ENCODE assay signal across 30 cellular contexts in genomic region chr14:21714318-21714929, GRCh38. TPM values are rescaled to one million over a fixed set of nuclear protein-coding genes. Genes with fewer than 3 reads are reported as not detected.
DNase-seq lines count a peak whose midpoint lies in the region; ATAC-seq and TF ChIP-seq lines count a peak whose summit lies in the region.
"Had no signal": no experiment of that assay in that cellular context is flagged by ENCODE, and none has a peak within 500 bp of the region (broad histone marks: within the 10 kb centered on the region; RNA-seq: fewer than 3 reads in every experiment).

No MANE protein-coding gene starts in this region.

- H3K4me1 ChIP-seq in upper lobe of left lung = no peaks in the 10 kb centered on the region
- H3K4me1 ChIP-seq: heart right ventricle, SJCRH30 had no signal

- ATAC-seq in stimulated activated effector memory CD8-positive, alpha-beta T cell treated with anti-CD3 and anti-CD28 coated beads, Interleukin-12 subunit alpha, Interleukin-12 subunit beta, amount 100 ng/mL, for 72 hours = no peak
- ATAC-seq in upper lobe of left lung (ENCODE audit: low FRiP score in 2 of 2) = no peak
- no peak for ATAC-seq in HG02884 (IDR thresholded peaks at IDR 0.05; ENCODE audit: unreplicated experiment)
- ATAC-seq: heart right ventricle, left ventricle myocardium superior had no signal

- no peaks in the 10 kb centered on the region for H3K36me3 ChIP-seq in upper lobe of left lung
- H3K36me3 ChIP-seq: BLaER1 treated with 17β-estradiol and CSF1 and Interleukin-3, amounts not matched to agents 10 nM and 100 nM; brain microvascular endothelial cell; heart right ventricle; SJCRH30; thoracic aorta had no signal

- H3K27me3 ChIP-seq in upper lobe of left lung = no peaks in the 10 kb centered on the region
- H3K27me3 ChIP-seq: brain microvascular endothelial cell had no signal

- no peak overlapping the region for H3K4me3 ChIP-seq in upper lobe of left lung
- H3K4me3 ChIP-seq: BLaER1 treated with 17β-estradiol and CSF1 and Interleukin-3, amounts not matched to agents 10 nM and 100 nM; GM23248; heart right ventricle; SJCRH30; skin epidermis; thoracic aorta had no signal

- no peaks in the 10 kb centered on the region for H3K4me1 Mint-ChIP-seq in T-helper 1 cell treated with Interleukin-12 subunit alpha and Interleukin-12 subunit beta and Interleukin-4 antibody, amounts not matched to agents 30 μg/mL and 1 μg/mL, for 36 hours (ENCODE audit: low read depth)
- H3K4me1 Mint-ChIP-seq in activated T-helper 2 cell treated with anti-CD3 and anti-CD28 coated beads, Interferon-gamma antibody, Interleukin-2, Interleukin-4, amounts not matched to agents 10 μg/mL and 5 μg/mL and 100 μg/mL, durations not matched to agents 14 hours and 24 hours and 36 hours (ENCODE audit: low read depth) = no peaks in the 10 kb centered on the region
- no peaks in the 10 kb centered on the region for H3K4me1 Mint-ChIP-seq in stimulated activated effector memory CD8-positive, alpha-beta T cell treated with anti-CD3 and anti-CD28 coated beads, Interleukin-12 subunit alpha, Interleukin-12 subunit beta, amount 100 ng/mL, for 72 hours

- no peak for TF ChIP-seq POLR2A in upper lobe of left lung (IDR thresholded peaks at IDR 0.05)

- no peak for TF ChIP-seq CTCF in upper lobe of left lung (IDR thresholded peaks at IDR 0.05)

- DNase-seq in T-helper 1 cell = no peak
- peak; percentile 6 for DNase-seq in stimulated activated CD4-positive, alpha-beta T cell treated with anti-CD3 and anti-CD28 coated beads, Interleukin-1b, Interleukin-23, amount 100 ng/mL, for 48 hours
- no peak for DNase-seq in stimulated activated CD4-positive, alpha-beta T cell treated with anti-CD3 and anti-CD28 coated beads, Interleukin-4, amount 100 ng/mL, for 4 hours
- DNase-seq in activated T-helper 2 cell treated with anti-CD3 and anti-CD28 coated beads, Interferon-gamma antibody, Interleukin-2, Interleukin-4, amounts not matched to agents 10 μg/mL and 5 μg/mL and 100 μg/mL, durations not matched to agents 14 hours and 24 hours and 36 hours (ENCODE audit: low spot score) = no peak
- no peak for DNase-seq in stimulated activated effector memory CD8-positive, alpha-beta T cell treated with anti-CD3 and anti-CD28 coated beads, Interleukin-12 subunit alpha, Interleukin-12 subunit beta, amount 100 ng/mL, for 72 hours (ENCODE audit: low spot score in 2 of 2)
- DNase-seq in upper lobe of left lung = no peak
- DNase-seq: activated CD4-positive, CD25-positive, alpha-beta regulatory T cell; amygdala; brain microvascular endothelial cell; GM23248; heart right ventricle; IMR-90; left ventricle myocardium superior; MV-4-11; NCI-H146; NCI-H748 treated with DMSO at 0.1 percent for 48 hours; SJCRH30; stimulated activated naive CD4-positive, alpha-beta T cell treated with Interleukin-2 at 50 U/mL for 16 hours had no signal

- peaks cover 2% of the 10 kb centered on the region for H3K36me3 Mint-ChIP-seq in T-helper 1 cell treated with Interleukin-12 subunit alpha and Interleukin-12 subunit beta and Interleukin-4 antibody, amounts not matched to agents 30 μg/mL and 1 μg/mL, for 36 hours (ENCODE audit: low read depth)
- H3K36me3 Mint-ChIP-seq in activated T-helper 2 cell treated with anti-CD3 and anti-CD28 coated beads, Interferon-gamma antibody, Interleukin-2, Interleukin-4, amounts not matched to agents 10 μg/mL and 5 μg/mL and 100 μg/mL, durations not matched to agents 14 hours and 24 hours and 36 hours (ENCODE audit: low read depth) = no peaks in the 10 kb centered on the region
- H3K36me3 Mint-ChIP-seq in stimulated activated effector memory CD8-positive, alpha-beta T cell treated with anti-CD3 and anti-CD28 coated beads, Interleukin-12 subunit alpha, Interleukin-12 subunit beta, amount 100 ng/mL, for 72 hours = no peaks in the 10 kb centered on the region

- 70 to 72% methylated on average over 6 of the region's 6 CpGs for WGBS in upper lobe of left lung, 2 donors

- intact Hi-C loops in activated T-helper 2 cell treated with anti-CD3 and anti-CD28 coated beads, Interferon-gamma antibody, Interleukin-2, Interleukin-4, amounts not matched to agents 10 μg/mL and 5 μg/mL and 100 μg/mL, durations not matched to agents 14 hours and 24 hours and 36 hours (cut with micrococcal nuclease) = no loop called here

- H3K4me3 Mint-ChIP-seq in T-helper 1 cell treated with Interleukin-12 subunit alpha and Interleukin-12 subunit beta and Interleukin-4 antibody, amounts not matched to agents 30 μg/mL and 1 μg/mL, for 36 hours = peak overlapping the region; percentile 18
- H3K4me3 Mint-ChIP-seq in activated T-helper 2 cell treated with anti-CD3 and anti-CD28 coated beads, Interferon-gamma antibody, Interleukin-2, Interleukin-4, amounts not matched to agents 10 μg/mL and 5 μg/mL and 100 μg/mL, durations not matched to agents 14 hours and 24 hours and 36 hours (ENCODE audit: low read depth) = peak overlapping the region; percentile 31
- H3K4me3 Mint-ChIP-seq in stimulated activated effector memory CD8-positive, alpha-beta T cell treated with anti-CD3 and anti-CD28 coated beads, Interleukin-12 subunit alpha, Interleukin-12 subunit beta, amount 100 ng/mL, for 72 hours = peak overlapping the region; percentile 9

- H3K27ac Mint-ChIP-seq in T-helper 1 cell treated with Interleukin-12 subunit alpha and Interleukin-12 subunit beta and Interleukin-4 antibody, amounts not matched to agents 30 μg/mL and 1 μg/mL, for 36 hours = peak overlapping the region; percentile 46
- H3K27ac Mint-ChIP-seq in activated T-helper 2 cell treated with anti-CD3 and anti-CD28 coated beads, Interferon-gamma antibody, Interleukin-2, Interleukin-4, amounts not matched to agents 10 μg/mL and 5 μg/mL and 100 μg/mL, durations not matched to agents 14 hours and 24 hours and 36 hours = no peak overlapping the region
- H3K27ac Mint-ChIP-seq in stimulated activated effector memory CD8-positive, alpha-beta T cell treated with anti-CD3 and anti-CD28 coated beads, Interleukin-12 subunit alpha, Interleukin-12 subunit beta, amount 100 ng/mL, for 72 hours = no peak overlapping the region

- no peaks in the 10 kb centered on the region for H3K9me3 Mint-ChIP-seq in T-helper 1 cell treated with Interleukin-12 subunit alpha and Interleukin-12 subunit beta and Interleukin-4 antibody, amounts not matched to agents 30 μg/mL and 1 μg/mL, for 36 hours
- no peaks in the 10 kb centered on the region for H3K9me3 Mint-ChIP-seq in activated T-helper 2 cell treated with anti-CD3 and anti-CD28 coated beads, Interferon-gamma antibody, Interleukin-2, Interleukin-4, amounts not matched to agents 10 μg/mL and 5 μg/mL and 100 μg/mL, durations not matched to agents 14 hours and 24 hours and 36 hours
- no peaks in the 10 kb centered on the region for H3K9me3 Mint-ChIP-seq in stimulated activated effector memory CD8-positive, alpha-beta T cell treated with anti-CD3 and anti-CD28 coated beads, Interleukin-12 subunit alpha, Interleukin-12 subunit beta, amount 100 ng/mL, for 72 hours

- peaks cover 38% of the 10 kb centered on the region for H3K27me3 Mint-ChIP-seq in T-helper 1 cell treated with Interleukin-12 subunit alpha and Interleukin-12 subunit beta and Interleukin-4 antibody, amounts not matched to agents 30 μg/mL and 1 μg/mL, for 36 hours (ENCODE audit: low read depth)
- H3K27me3 Mint-ChIP-seq in activated T-helper 2 cell treated with anti-CD3 and anti-CD28 coated beads, Interferon-gamma antibody, Interleukin-2, Interleukin-4, amounts not matched to agents 10 μg/mL and 5 μg/mL and 100 μg/mL, durations not matched to agents 14 hours and 24 hours and 36 hours (ENCODE audit: low read depth) = peaks cover 28% of the 10 kb centered on the region

- no peak overlapping the region for H3K27ac ChIP-seq in upper lobe of left lung
- H3K27ac ChIP-seq: 22Rv1; BLaER1 treated with 17β-estradiol and CSF1 and Interleukin-3, amounts not matched to agents 10 nM and 100 nM; brain microvascular endothelial cell; GM23248; heart right ventricle; SJCRH30; skin epidermis; thoracic aorta had no signal

- no peaks in the 10 kb centered on the region for H3K9me3 ChIP-seq in upper lobe of left lung
- H3K9me3 ChIP-seq: heart right ventricle, SJCRH30, thoracic aorta had no signal

- TF ChIP-seq EP300 in upper lobe of left lung (IDR thresholded peaks at IDR 0.05) = no peak

RNA-seq across cellular contexts. Expression of gene OR4E1, which starts 40.8 kb away (rescaled TPM):
- total RNA-seq in activated T-helper 2 cell treated with anti-CD3 and anti-CD28 coated beads, Interferon-gamma antibody, Interleukin-2, Interleukin-4, amounts not matched to agents 10 μg/mL and 5 μg/mL and 100 μg/mL, durations not matched to agents 14 hours and 24 hours and 36 hours = 0.07 TPM in 1 of 2 replicates, not detected in the other
- not detected for total RNA-seq in upper lobe of left lung
- total RNA-seq: activated CD8-positive, alpha-beta memory T cell treated with anti-CD3 and anti-CD28 coated beads for 36 hours; cerebellum; endothelial cell of umbilical vein; frontal cortex; GM23248; IMR-90; left ventricle myocardium superior; mesenteric fat pad; RPMI7951; SJCRH30; thoracic aorta had no signal
